ENCODE assay signal across 11 cellular contexts in the genomic region with DNA sequence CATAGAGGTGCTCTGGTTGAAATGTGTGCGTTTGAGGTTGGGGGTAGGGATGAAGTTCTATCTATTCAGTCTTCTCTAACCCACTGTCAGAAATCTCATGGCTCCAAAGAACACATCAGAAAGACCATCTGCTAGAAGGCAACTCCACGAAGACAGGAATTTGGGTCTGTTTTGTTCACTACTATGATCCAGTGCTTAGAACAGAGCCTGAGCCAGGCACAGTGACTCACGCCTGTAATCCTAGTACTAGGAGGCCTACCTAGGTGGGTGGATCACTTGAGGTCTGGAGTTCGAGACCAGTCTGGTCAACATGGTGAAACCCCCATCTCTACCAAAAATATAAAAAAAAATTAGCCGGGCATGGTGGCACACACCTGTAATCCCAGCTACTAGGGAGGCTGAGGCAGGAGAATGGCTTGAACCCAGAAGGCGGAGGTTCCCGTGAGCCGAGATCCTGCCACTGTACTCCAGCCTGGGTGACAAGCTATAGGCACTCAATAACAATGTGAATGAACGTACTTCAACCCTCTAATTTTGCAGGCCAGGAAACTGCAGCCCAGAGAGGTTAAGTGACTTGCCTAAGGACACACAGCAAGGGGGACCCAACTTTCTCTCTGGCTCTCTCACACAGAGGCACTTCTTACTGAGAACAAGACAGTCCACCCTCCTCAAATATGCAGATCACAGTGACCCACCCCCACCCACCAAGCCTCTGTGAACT. TPM values are rescaled to one million over a fixed set of nuclear protein-coding genes. Genes with fewer than 3 reads are reported as not detected.
DNase-seq lines count a peak whose midpoint lies in the region; ATAC-seq and TF ChIP-seq lines count a peak whose summit lies in the region.
"Had no signal": no experiment of that assay in that cellular context is flagged by ENCODE, and none has a peak within 500 bp of the region (broad histone marks: within the 10 kb centered on the region; RNA-seq: fewer than 3 reads in every experiment).

No MANE protein-coding gene starts in this region.

- DNase-seq in Panc1 (ENCODE audit: low read depth, low spot score) (no peak), fibroblast of mammary gland (ENCODE audit: low read depth) (peak; percentile 46), neuronal stem cell (ENCODE audit: low spot score) (no peak), Karpas-422 (no peak), posterior cingulate gyrus (no peak), HT-29 (ENCODE audit: low spot score) (no peak)
- DNase-seq in activated CD4-positive, alpha-beta T cell treated with anti-CD3 and anti-CD28 coated beads for 48 hours: no peak
- DNase-seq: activated naive CD4-positive, alpha-beta T cell treated with anti-CD3 and anti-CD28 coated beads for 36 hours had no signal

- no peak overlapping the region for H3K18ac ChIP-seq in neuronal stem cell (ENCODE audit: low read length)

- peaks cover 27% of the 10 kb centered on the region for H3K79me1 ChIP-seq in neuronal stem cell (ENCODE audit: low read depth, low read length)

- no peak overlapping the region for H4K91ac ChIP-seq in neuronal stem cell (ENCODE audit: low read depth, low read length, poor library complexity)

- H3K36me3 ChIP-seq in BLaER1: peaks cover 55% of the 10 kb centered on the region
- H3K36me3 ChIP-seq in Panc1 (ENCODE audit: control insufficient read depth, insufficient read depth, low read length): peaks cover 12% of the 10 kb centered on the region; the same call in 1 of the 2 replicates
- peaks cover 11 to 60% of the 10 kb centered on the region in 2 donors for H3K36me3 ChIP-seq in neuronal stem cell (replicated peaks in 1 of 2; ENCODE audit: control insufficient read depth in 2 of 2, insufficient read depth in 2 of 2, low read length in 2 of 2)
- no peaks in the 10 kb centered on the region for H3K36me3 ChIP-seq in Karpas-422 (ENCODE audit: insufficient read depth, low read length)

- BruUV-seq in Panc1 (replicated peaks; lab: Mats Ljungman, UMichigan): TSS peak; percentile 54

- no peaks in the 10 kb centered on the region for H3K9me2 ChIP-seq in Karpas-422 (replicated peaks; ENCODE audit: insufficient read depth, low read length)

- TF ChIP-seq CTCF in Panc1 (IDR thresholded peaks at IDR 0.05) (no peak), fibroblast of mammary gland (conservative IDR thresholded peaks at IDR 0.05; ENCODE audit: control insufficient read depth, insufficient read depth, low read depth, low read length) (no peak)

- peak overlapping the region; percentile 80 for H3K23ac ChIP-seq in neuronal stem cell (ENCODE audit: low read depth, low read length, poor library complexity)

- POLR2A ChIA-PET in Panc1 (lab: Charles Lee): interaction anchor here (0.7 kb wide), 1 partner anchor 32 kb away, joined by 9 read pairs; no protein-coding TSS in a partner anchor

- H2AFZ ChIP-seq in neuronal stem cell (ENCODE audit: low read length): no peak overlapping the region
- H2AFZ ChIP-seq in Karpas-422 (ENCODE audit: low read length): no peak overlapping the region

- peaks cover 80% of the 10 kb centered on the region for H4K20me1 ChIP-seq in BLaER1
- H4K20me1 ChIP-seq in Karpas-422 (ENCODE audit: insufficient read depth, low read depth, low read length): peaks cover 9% of the 10 kb centered on the region; the same call in 1 of the 2 replicates

- in situ Hi-C loops in Panc1 (cut with HindIII; ENCODE audit: low pct_unique_long_range_greater_than_20kb, low sequenced_read_pairs): no loop called here

- intact Hi-C loops in Panc1 (cut with micrococcal nuclease; ENCODE audit: unreplicated experiment) (no loop called here), posterior cingulate gyrus (cut with DNase I) (no loop called here)

- H2BK120ac ChIP-seq in neuronal stem cell (ENCODE audit: low read depth, low read length): no peak overlapping the region

- no CpG with 5 or more reads among the region's 9 CpGs for WGBS in neuronal stem cell (ENCODE audit: extremely low coverage in 2 of 2, insufficient read length in 2 of 2, insufficient replicate concordance in 1 of 2), 2 donors

- no peak for ATAC-seq in Panc1

- H2BK12ac ChIP-seq in neuronal stem cell (ENCODE audit: low read length): no peak overlapping the region

- H3K9me3 ChIP-seq in BLaER1 (no peaks in the 10 kb centered on the region), Panc1 (ENCODE audit: control insufficient read depth, insufficient read depth, low read depth, low read length) (no peaks in the 10 kb centered on the region), neuronal stem cell (replicated peaks in 1 of 2; ENCODE audit: control insufficient read depth in 2 of 2, insufficient read depth in 1 of 2, low read depth in 1 of 2, low read length in 2 of 2) (no peaks in the 10 kb centered on the region), Karpas-422 (ENCODE audit: low read length) (no peaks in the 10 kb centered on the region)

- H3K4me1 ChIP-seq in BLaER1 (peaks cover 74% of the 10 kb centered on the region), Panc1 (ENCODE audit: control insufficient read depth, insufficient read depth, low read length) (peaks cover 50% of the 10 kb centered on the region), neuronal stem cell (ENCODE audit: control insufficient read depth in 2 of 2, insufficient read depth in 1 of 2, low read depth in 1 of 2, low read length in 2 of 2) (peaks cover 14 to 18% of the 10 kb centered on the region in 2 donors), Karpas-422 (ENCODE audit: low read length) (peaks cover 20% of the 10 kb centered on the region)

- H4K8ac ChIP-seq in neuronal stem cell (ENCODE audit: low read depth, low read length): peak overlapping the region; percentile 17

- H3K27me3 ChIP-seq in BLaER1 (no peaks in the 10 kb centered on the region), Panc1 (ENCODE audit: control insufficient read depth, insufficient read depth, low read length) (no peaks in the 10 kb centered on the region), neuronal stem cell (ENCODE audit: control insufficient read depth in 3 of 3, insufficient read depth in 3 of 3, low read depth in 1 of 3, low read length in 3 of 3) (no peaks in the 10 kb centered on the region), Karpas-422 (ENCODE audit: low read length) (no peaks in the 10 kb centered on the region)

- H3K4me3 ChIP-seq in BLaER1 (peak overlapping the region; percentile 97), Panc1 (ENCODE audit: low read depth in 2 of 2, low read length in 2 of 2) (peak overlapping the region in 1 of 2 experiments; percentile 72; a peak in 3 of 4 replicates), fibroblast of mammary gland (ENCODE audit: control insufficient read depth, low read depth, low read length) (no peak overlapping the region), neuronal stem cell (ENCODE audit: low read length in 2 of 2) (peak overlapping the region in 1 of 2 donors; percentile 67), Karpas-422 (ENCODE audit: low read length) (no peak overlapping the region)

- H3K4me2 ChIP-seq in BLaER1 (peak overlapping the region; percentile 97), neuronal stem cell (ENCODE audit: insufficient read depth, low read length, poor library complexity, severe bottlenecking) (no peak overlapping the region), Karpas-422 (ENCODE audit: low read depth, low read length, poor library complexity, severe bottlenecking) (no peak overlapping the region)

- H3K14ac ChIP-seq in neuronal stem cell (ENCODE audit: low read length): no peak overlapping the region

- no peak overlapping the region for H2BK15ac ChIP-seq in neuronal stem cell (ENCODE audit: low read length)

- peak overlapping the region; percentile 91 for H3K27ac ChIP-seq in BLaER1
- no peak overlapping the region for H3K27ac ChIP-seq in Panc1 (ENCODE audit: low read length)
- no peak overlapping the region for H3K27ac ChIP-seq in neuronal stem cell (replicated peaks; ENCODE audit: low read length)
- no peak overlapping the region for H3K27ac ChIP-seq in Karpas-422 (ENCODE audit: low read length)
- H3K27ac ChIP-seq: epithelial cell of prostate had no signal

- H3K9ac ChIP-seq in BLaER1 (peak overlapping the region; percentile 91), neuronal stem cell (ENCODE audit: low read depth, low read length, poor library complexity) (peak overlapping the region; percentile 60), Karpas-422 (ENCODE audit: low read length) (no peak overlapping the region)

- H3K4ac ChIP-seq in neuronal stem cell (ENCODE audit: low read length): no peak overlapping the region

- peaks cover 13% of the 10 kb centered on the region for H3K79me2 ChIP-seq in Karpas-422 (ENCODE audit: low read length)

- H2AK5ac ChIP-seq in neuronal stem cell (ENCODE audit: low read depth, low read length): no peak overlapping the region

- H2BK5ac ChIP-seq in neuronal stem cell (ENCODE audit: low read length): no peak overlapping the region

- CTCF ChIA-PET in Panc1 (lab: Charles Lee): interaction anchor here (0.6 kb wide), 1 partner anchor 15 kb away, joined by 3 read pairs; no protein-coding TSS in a partner anchor

RNA-seq across cellular contexts. Expression of gene CASKIN2, which starts 2.2 kb away (rescaled TPM):
- 40.0 TPM for total RNA-seq in Panc1 (2021; ENCODE audit: unreplicated experiment)
- 20.3 TPM for polyA plus RNA-seq in Panc1 (2012; ENCODE audit: insufficient read length)
- 7.5 TPM for polyA plus RNA-seq in neuronal stem cell (2013, experiment 1 of 2)
- polyA plus RNA-seq in neuronal stem cell (2013, experiment 2 of 2): 7.9 TPM
- total RNA-seq in Karpas-422 (2014; rRNA removed; shearing (Covaris generic); ENCODE audit: low replicate concordance): not detected in 2 replicates
- 12.3 and 13.6 TPM in 2 replicates for total RNA-seq in HT-29 (2014; rRNA removed; shearing (Covaris generic))
- polyA plus RNA-seq: CD14-positive monocyte had no signal

RNA-seq across cellular contexts. Expression of gene TSEN54, which starts 3.2 kb away (rescaled TPM):
- total RNA-seq in Panc1 (2021; ENCODE audit: unreplicated experiment): 78.7 TPM
- polyA plus RNA-seq in Panc1 (2012; ENCODE audit: insufficient read length): 50.8 TPM
- 21.2 TPM for polyA plus RNA-seq in neuronal stem cell (2013, experiment 1 of 2)
- polyA plus RNA-seq in neuronal stem cell (2013, experiment 2 of 2): 24.0 TPM
- 25.5 and 42.8 TPM in 2 replicates for total RNA-seq in Karpas-422 (2014; rRNA removed; shearing (Covaris generic); ENCODE audit: low replicate concordance)
- 108 and 134 TPM in 2 replicates for total RNA-seq in HT-29 (2014; rRNA removed; shearing (Covaris generic))

RNA-seq across cellular contexts. Expression of gene LLGL2, which starts 12.4 kb away (rescaled TPM):
- total RNA-seq in Panc1 (2021; ENCODE audit: unreplicated experiment): 201 TPM
- polyA plus RNA-seq in Panc1 (2012; ENCODE audit: insufficient read length): 233 TPM
- polyA plus RNA-seq in neuronal stem cell (2013, experiment 1 of 2): 25.2 TPM
- polyA plus RNA-seq in neuronal stem cell (2013, experiment 2 of 2): 26.4 TPM
- 6.1 and 7.6 TPM in 2 replicates for total RNA-seq in Karpas-422 (2014; rRNA removed; shearing (Covaris generic); ENCODE audit: low replicate concordance)
- total RNA-seq in HT-29 (2014; rRNA removed; shearing (Covaris generic)): 162 and 184 TPM in 2 replicates

RNA-seq across cellular contexts. Expression of gene TMEM94, which starts 56.7 kb away (rescaled TPM):
- 129 TPM for total RNA-seq in Panc1 (2021; ENCODE audit: unreplicated experiment)
- polyA plus RNA-seq in Panc1 (2012; ENCODE audit: insufficient read length): 156 TPM
- polyA plus RNA-seq in neuronal stem cell (2013, experiment 1 of 2): 63.4 TPM
- 59.4 TPM for polyA plus RNA-seq in neuronal stem cell (2013, experiment 2 of 2)
- total RNA-seq in Karpas-422 (2014; rRNA removed; shearing (Covaris generic); ENCODE audit: low replicate concordance): 20.5 and 20.7 TPM in 2 replicates
- 34.9 and 50.5 TPM in 2 replicates for total RNA-seq in HT-29 (2014; rRNA removed; shearing (Covaris generic))

Comparison
In these comparisons a context has a peak if more than half of its experiments do, and no peak if none do; other contexts are left out.
1. RNA of gene CASKIN2, which starts 2.2 kb away (total RNA-seq): 40.0 TPM in Panc1 (single experiment) and 12.3 to 13.6 TPM in HT-29; not detected in Karpas-422; every median in the first group is over 10 times any median in the second.
2. RNA of gene LLGL2, which starts 12.4 kb away (total RNA-seq): 201 TPM in Panc1 (single experiment) and 162 to 184 TPM in HT-29; 6.1 to 7.6 TPM in Karpas-422; every median in the first group is over 10 times any median in the second.